Comparison of ENCODE assay signal across 8 cellular contexts in genomic region chr3:123201557-123202427, GRCh38. TPM values are rescaled to one million over a fixed set of nuclear protein-coding genes. Genes with fewer than 3 reads are reported as not detected.
DNase-seq lines count a peak whose midpoint lies in the region; ATAC-seq lines count a peak whose summit lies in the region.

Gene SEC22A, plus strand, starts transcription at chr3:123201943. Its CDS starts 7,275 bp downstream, at chr3:123209218.

- no peak within 1 kb of the TSS for H4K8ac ChIP-seq in mesendoderm (ENCODE audit: low read depth, low read length)

- H3K23ac ChIP-seq in mesendoderm (ENCODE audit: low read length) = peak within 1 kb of the TSS; percentile 90

- H3K4me2 ChIP-seq in mesendoderm (ENCODE audit: low read length) = peak within 1 kb of the TSS; percentile 98

- H3K36me3 ChIP-seq in endocrine pancreas (ENCODE audit: control insufficient read depth, insufficient read depth, low read length) (no peaks in the 10 kb centered on the region), mesendoderm (ENCODE audit: control insufficient read depth, insufficient read depth, low read length) (no peaks in the 10 kb centered on the region)

- WGBS in mesendoderm (ENCODE audit: extremely low coverage, insufficient coverage, low lambda C conversion rate) = no CpG with 5 or more reads among the region's 60 CpGs

- H3K56ac ChIP-seq in mesendoderm (ENCODE audit: low read length) = peak within 1 kb of the TSS; percentile 92

- peak within 1 kb of the TSS; percentile 59 for H4K5ac ChIP-seq in mesendoderm (ENCODE audit: low read length)

- DNase-seq in COLO668 (lab: John Stamatoyannopoulos, UW; ENCODE audit: unreplicated experiment) = peak; percentile 93
- DNase-seq in HT1080 (ENCODE audit: low read depth) = peak; percentile 99
- peak; percentile 94 for DNase-seq in NOMO-1 treated with DMSO at 0.1 percent for 48 hours (lab: John Stamatoyannopoulos, UW; ENCODE audit: unreplicated experiment)
- DNase-seq in activated CD8-positive, alpha-beta memory T cell treated with anti-CD3 and anti-CD28 coated beads for 4 hours (ENCODE audit: low read depth in 2 of 2) = peak; percentile 83 to 92
- DNase-seq in mesendoderm = peak; percentile 98
- DNase-seq in stimulated activated CD8-positive, alpha-beta memory T cell treated with anti-CD3 and anti-CD28 coated beads, Interleukin-15, amount 100 ng/mL, for 1 hour (ENCODE audit: low read depth) = peak; percentile 91

- H3K18ac ChIP-seq in mesendoderm (ENCODE audit: low read length) = peak within 1 kb of the TSS; percentile 15

- peaks cover 10% of the 10 kb centered on the region for H3K79me1 ChIP-seq in mesendoderm (ENCODE audit: low read length)

- H2AK5ac ChIP-seq in mesendoderm (ENCODE audit: low read length) = peak within 1 kb of the TSS; percentile 29

- H3K27ac ChIP-seq in mesendoderm (ENCODE audit: low read depth, low read length) = no peak within 1 kb of the TSS

- H2BK15ac ChIP-seq in mesendoderm (replicated peaks; ENCODE audit: low read depth) = no peak within 1 kb of the TSS

- ATAC-seq in GM21360 (IDR thresholded peaks at IDR 0.05; ENCODE audit: unreplicated experiment) = peak; percentile 96

- H3K79me2 ChIP-seq in mesendoderm (ENCODE audit: control insufficient read depth, insufficient read depth, low read length) = peaks cover 7% of the 10 kb centered on the region

- peak within 1 kb of the TSS; percentile 11 for H3K4ac ChIP-seq in mesendoderm (ENCODE audit: low read depth, low read length)

- no peaks in the 10 kb centered on the region for H3K27me3 ChIP-seq in endocrine pancreas (ENCODE audit: control insufficient read depth, insufficient read depth, low read length)
- H3K27me3 ChIP-seq in mesendoderm (ENCODE audit: insufficient read depth, low read length, poor library complexity) = no peaks in the 10 kb centered on the region

- peak within 1 kb of the TSS; percentile 76 for H2BK120ac ChIP-seq in mesendoderm (ENCODE audit: low read depth, low read length)

- no peaks in the 10 kb centered on the region for H3K9me3 ChIP-seq in endocrine pancreas (ENCODE audit: control insufficient read depth, low read length)

- peak within 1 kb of the TSS; percentile 10 for H2BK5ac ChIP-seq in mesendoderm (ENCODE audit: low read length)

- peak within 1 kb of the TSS; percentile 90 for H3K9ac ChIP-seq in endocrine pancreas (ENCODE audit: control insufficient read depth, insufficient read depth, low read length)
- peak within 1 kb of the TSS; percentile 85 for H3K9ac ChIP-seq in mesendoderm (ENCODE audit: low read length)

- H3K4me1 ChIP-seq in endocrine pancreas (ENCODE audit: control insufficient read depth, insufficient read depth, low read length) = peaks cover 8% of the 10 kb centered on the region
- peaks cover 2% of the 10 kb centered on the region for H3K4me1 ChIP-seq in mesendoderm (ENCODE audit: control insufficient read depth, low read depth, low read length)

- H3K4me3 ChIP-seq in endocrine pancreas (ENCODE audit: control insufficient read depth, insufficient read depth, low read length) (peak within 1 kb of the TSS; percentile 80), mesendoderm (ENCODE audit: low read length) (peak within 1 kb of the TSS; percentile 73)

RNA-seq across cellular contexts. Expression of gene SEC22A, which starts in this region (rescaled TPM):
- 26.9 and 40.3 TPM in 2 replicates for total RNA-seq in HT1080 (2014; rRNA removed; shearing (Covaris generic))
- polyA plus RNA-seq in HT1080 (2015; cell fraction: cytosol; rRNA removed) = 23.8 and 26.6 TPM in 2 replicates
- polyA plus RNA-seq in HT1080 (2015; cell fraction: nucleus; rRNA removed) = 26.3 and 31.2 TPM in 2 replicates
- polyA plus RNA-seq in mesendoderm (2013, experiment 1 of 2) = 9.5 TPM
- polyA plus RNA-seq in mesendoderm (2013, experiment 2 of 2) = 9.5 TPM
